In genomic region chr1:24704411-24705259, GRCh38 we compare ENCODE assay signal across 8 cellular contexts. TPM values are rescaled to one million over a fixed set of nuclear protein-coding genes. Genes with fewer than 3 reads are reported as not detected.
DNase-seq lines count a peak whose midpoint lies in the region; ATAC-seq and TF ChIP-seq lines count a peak whose summit lies in the region.

No MANE protein-coding gene starts in this region.

- TF ChIP-seq CTCF in AG04450 (IDR thresholded peaks at IDR 0.05; ENCODE audit: low read depth, low read length) = no peak
- TF ChIP-seq CTCF in astrocyte of the spinal cord (IDR thresholded peaks at IDR 0.05; ENCODE audit: low read depth, low read length) = no peak
- no peak for TF ChIP-seq CTCF in liver (IDR thresholded peaks at IDR 0.05; ENCODE audit: low read depth, low read length, missing input control)
- no peak for TF ChIP-seq CTCF in GM10248 (IDR thresholded peaks at IDR 0.05; ENCODE audit: control extremely low read depth, extremely low read depth, low read depth, missing control alignments)

- ATAC-seq in HG03045 (IDR thresholded peaks at IDR 0.05; ENCODE audit: unreplicated experiment) = no peak

- WGBS in liver = 89% methylated on average over 16 of the region's 16 CpGs

- 0 out of 2 replicates have a peak, but pooled peaks cover 1% of the 10 kb centered on the region for H3K36me3 ChIP-seq in MG63
- H3K36me3 ChIP-seq in liver (ENCODE audit: control insufficient read depth in 4 of 4, insufficient read depth in 3 of 4, low read depth in 1 of 4, low read length in 3 of 4) = no peaks in the 10 kb centered on the region

- no peaks in the 10 kb centered on the region for H3K27me3 ChIP-seq in AG04450 (ENCODE audit: control insufficient read depth, insufficient read depth, low read length)
- H3K27me3 ChIP-seq in MG63 = no peaks in the 10 kb centered on the region
- H3K27me3 ChIP-seq in liver (ENCODE audit: control insufficient read depth in 4 of 4, insufficient read depth in 4 of 4, low read length in 3 of 4) = no peaks in the 10 kb centered on the region

- TF ChIP-seq RAD21 in liver (IDR thresholded peaks at IDR 0.05) = no peak

- peak overlapping the region in 1 of 2 donors; percentile 49 for H3K9ac ChIP-seq in liver (ENCODE audit: low read depth in 1 of 2, low read length in 2 of 2)

- POLR2A ChIA-PET in AG04450 (lab: Yijun Ruan, JAX) (interaction anchor here (0.7 to 2.4 kb wide), 6 partner anchors 10 to 41 kb away, joined by 3 to 15 read pairs (median 3); partner anchors contain the start of gene CLIC4), GM10248 (lab: Yijun Ruan, JAX) (interaction anchor here (0.5 to 0.7 kb wide), 2 partner anchors 126 to 315 kb away, joined by 3 read pairs; no protein-coding TSS in a partner anchor)

- DNase-seq in AG04450 (ENCODE audit: low read depth, low spot score) (no peak), MG63 (peak; percentile 85), astrocyte of the spinal cord (ENCODE audit: low read depth, low spot score) (peak; percentile 90), NCI-H1694 treated with DMSO at 0.1 percent for 48 hours (lab: John Stamatoyannopoulos, UW) (no peak), GM10248 (ENCODE audit: extremely low spot score) (no peak), NCI-H1694 (lab: John Stamatoyannopoulos, UW) (no peak)

- H3K4me1 ChIP-seq in liver (ENCODE audit: control insufficient read depth in 4 of 4, insufficient read depth in 4 of 4, low read length in 3 of 4) = peaks cover 0 to 15% (median 7%) of the 10 kb centered on the region in 4 donors

- H3K27ac ChIP-seq in AG04450 (ENCODE audit: low read depth, low read length) (peak overlapping the region; percentile 70), liver (ENCODE audit: low read depth in 1 of 2, low read length in 2 of 2) (peak overlapping the region; percentile 82 to 85)

- H3K4me3 ChIP-seq in AG04450 (ENCODE audit: low read depth, low read length) (no peak overlapping the region), MG63 (no peak overlapping the region), astrocyte of the spinal cord (ENCODE audit: low read depth, low read length) (no peak overlapping the region), liver (ENCODE audit: low read depth in 1 of 3, low read length in 3 of 3) (no peak overlapping the region)

- in situ Hi-C loops in astrocyte of the spinal cord (cut with HindIII; ENCODE audit: low sequenced_read_pairs) = no loop called here

- CTCF ChIA-PET in AG04450 (lab: Charles Lee) (interaction anchor here (1.8 to 2.6 kb wide), 2 partner anchors 16 to 41 kb away, joined by 4 to 16 read pairs; partner anchors contain the start of gene CLIC4), GM10248 (lab: Yijun Ruan, JAX) (interaction anchor here (1.0 to 2.5 kb wide), 4 partner anchors 16 to 126 kb away, joined by 3 to 14 read pairs (median 4); no protein-coding TSS in a partner anchor)

- H3K9me3 ChIP-seq in AG04450 (ENCODE audit: control insufficient read depth, insufficient read depth, low read length) = no peaks in the 10 kb centered on the region
- no peaks in the 10 kb centered on the region for H3K9me3 ChIP-seq in MG63
- no peaks in the 10 kb centered on the region for H3K9me3 ChIP-seq in liver (ENCODE audit: control insufficient read depth in 4 of 4, low read length in 3 of 4)

TF ChIP-seq in liver, 16 proteins besides CTCF, POLR2A, EP300 and RAD21:
- TF ChIP-seq FOXA2 (IDR thresholded peaks at IDR 0.05) (no peak), NR2F2 (IDR thresholded peaks at IDR 0.05) (no peak), FOXA1 (IDR thresholded peaks at IDR 0.05) (no peak), JUND (IDR thresholded peaks at IDR 0.05) (no peak), HNF4A (conservative IDR thresholded peaks at IDR 0.05) (no peak), GABPA (IDR thresholded peaks at IDR 0.05 in 1 of 2, conservative IDR thresholded peaks at IDR 0.05 in 1 of 2) (no peak), RXRA (IDR thresholded peaks at IDR 0.05) (no peak), REST (IDR thresholded peaks at IDR 0.05) (no peak), SP1 (IDR thresholded peaks at IDR 0.05) (no peak), ATF3 (IDR thresholded peaks at IDR 0.05) (no peak), TAF1 (conservative IDR thresholded peaks at IDR 0.05) (no peak), EGR1 (IDR thresholded peaks at IDR 0.05; ENCODE audit: low read depth in 2 of 2) (no peak), MAX (IDR thresholded peaks at IDR 0.05) (no peak), ZBTB33 (IDR thresholded peaks at IDR 0.05) (no peak)

RNA-seq across cellular contexts. Expression of gene CLIC4, which starts 40.6 kb away (rescaled TPM):
- polyA plus RNA-seq in AG04450 (2011; rRNA removed) = 412 and 561 TPM in 2 replicates
- 139 and 248 TPM in 2 replicates for polyA minus RNA-seq in AG04450 (2011; rRNA and poly(A)+ RNA removed)
- 348 and 588 TPM in 2 replicates for total RNA-seq in MG63 (2014; rRNA removed; shearing (Covaris generic); ENCODE audit: low replicate concordance)
- 10 to 100 TPM; 36.1 to 40.7 TPM for total RNA-seq in liver
- polyA plus RNA-seq in liver = 10 to 100 TPM; 15.0 to 20.6 TPM

Comparison
In these comparisons a context has a peak if more than half of its experiments do, and no peak if none do; other contexts are left out.
1. DNase-seq: peak in MG63 (single experiment) and astrocyte of the spinal cord (single experiment); none in AG04450 (single experiment), NCI-H1694 treated with DMSO at 0.1 percent for 48 hours (single experiment), GM10248 (single experiment) and NCI-H1694 (single experiment).